Comparison of ENCODE assay signal across 1 cellular context in the genomic region with DNA sequence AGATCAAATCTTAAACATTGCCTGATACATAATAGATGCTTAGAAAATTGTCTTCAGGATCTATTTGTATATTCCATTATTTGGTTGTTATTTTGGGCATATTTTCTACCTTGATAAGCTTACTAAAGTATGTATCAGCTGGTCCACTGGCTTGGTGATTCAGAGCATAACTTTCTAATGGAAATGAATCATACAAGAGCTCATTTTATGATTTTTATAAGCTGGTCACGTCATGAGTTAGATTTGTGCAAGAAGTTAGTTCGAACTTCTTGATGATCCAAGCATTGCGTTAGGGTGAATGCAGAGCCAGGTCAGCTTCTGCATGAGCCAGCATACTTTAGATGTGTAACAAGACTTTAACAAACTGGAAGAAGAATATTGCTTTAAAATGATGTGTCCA.
TF ChIP-seq lines count a peak whose summit lies in the region.

No MANE protein-coding gene starts in this region.

TF ChIP-seq in WTC11, 78 proteins besides CTCF, POLR2A, EP300 and RAD21 (continued from another document):
- TF ChIP-seq, protein P1, sequence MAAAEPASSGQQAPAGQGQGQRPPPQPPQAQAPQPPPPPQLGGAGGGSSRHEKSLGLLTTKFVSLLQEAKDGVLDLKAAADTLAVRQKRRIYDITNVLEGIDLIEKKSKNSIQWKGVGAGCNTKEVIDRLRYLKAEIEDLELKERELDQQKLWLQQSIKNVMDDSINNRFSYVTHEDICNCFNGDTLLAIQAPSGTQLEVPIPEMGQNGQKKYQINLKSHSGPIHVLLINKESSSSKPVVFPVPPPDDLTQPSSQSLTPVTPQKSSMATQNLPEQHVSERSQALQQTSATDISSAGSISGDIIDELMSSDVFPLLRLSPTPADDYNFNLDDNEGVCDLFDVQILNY (CRISPR knock-in tag; IDR thresholded peaks at IDR 0.05): no peak
- TF ChIP-seq ZNF232 (CRISPR knock-in tag; IDR thresholded peaks at IDR 0.05) (no peak), RELA (CRISPR knock-in tag; IDR thresholded peaks at IDR 0.05; ENCODE audit: borderline replicate concordance) (no peak)
- TF ChIP-seq, protein P2, sequence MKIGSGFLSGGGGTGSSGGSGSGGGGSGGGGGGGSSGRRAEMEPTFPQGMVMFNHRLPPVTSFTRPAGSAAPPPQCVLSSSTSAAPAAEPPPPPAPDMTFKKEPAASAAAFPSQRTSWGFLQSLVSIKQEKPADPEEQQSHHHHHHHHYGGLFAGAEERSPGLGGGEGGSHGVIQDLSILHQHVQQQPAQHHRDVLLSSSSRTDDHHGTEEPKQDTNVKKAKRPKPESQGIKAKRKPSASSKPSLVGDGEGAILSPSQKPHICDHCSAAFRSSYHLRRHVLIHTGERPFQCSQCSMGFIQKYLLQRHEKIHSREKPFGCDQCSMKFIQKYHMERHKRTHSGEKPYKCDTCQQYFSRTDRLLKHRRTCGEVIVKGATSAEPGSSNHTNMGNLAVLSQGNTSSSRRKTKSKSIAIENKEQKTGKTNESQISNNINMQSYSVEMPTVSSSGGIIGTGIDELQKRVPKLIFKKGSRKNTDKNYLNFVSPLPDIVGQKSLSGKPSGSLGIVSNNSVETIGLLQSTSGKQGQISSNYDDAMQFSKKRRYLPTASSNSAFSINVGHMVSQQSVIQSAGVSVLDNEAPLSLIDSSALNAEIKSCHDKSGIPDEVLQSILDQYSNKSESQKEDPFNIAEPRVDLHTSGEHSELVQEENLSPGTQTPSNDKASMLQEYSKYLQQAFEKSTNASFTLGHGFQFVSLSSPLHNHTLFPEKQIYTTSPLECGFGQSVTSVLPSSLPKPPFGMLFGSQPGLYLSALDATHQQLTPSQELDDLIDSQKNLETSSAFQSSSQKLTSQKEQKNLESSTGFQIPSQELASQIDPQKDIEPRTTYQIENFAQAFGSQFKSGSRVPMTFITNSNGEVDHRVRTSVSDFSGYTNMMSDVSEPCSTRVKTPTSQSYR (CRISPR knock-in tag; IDR thresholded peaks at IDR 0.05): no peak
